In genomic region chr1:8552135-8552534, GRCh38 we compare ENCODE assay signal across 23 cellular contexts.
DNase-seq lines count a peak whose midpoint lies in the region; ATAC-seq and TF ChIP-seq lines count a peak whose summit lies in the region.
"Had no signal": no experiment of that assay in that cellular context is flagged by ENCODE, and none has a peak within 500 bp of the region (broad histone marks: within the 10 kb centered on the region; RNA-seq: fewer than 3 reads in every experiment).

No MANE protein-coding gene starts in this region.

- H3K4me3 ChIP-seq in uterus (no peak overlapping the region), transverse colon (no peak overlapping the region)
- H3K4me3 ChIP-seq: gastroesophageal sphincter, GM23248, tibial artery had no signal

- TF ChIP-seq POLR2A in uterus (IDR thresholded peaks at IDR 0.05) (no peak), transverse colon (IDR thresholded peaks at IDR 0.05) (no peak)

- in situ Hi-C loops in transverse colon (cut with MboI; ENCODE audit: low pct_ligation_motif_present in 1 of 4, low pct_unique_long_range_greater_than_20kb in 1 of 4, low sequenced_read_pairs in 3 of 4): loop anchor here in 3 of 4 donors (25.0 kb wide), 2 partner anchors 110 to 285 kb away; no protein-coding TSS in a partner anchor

- peaks cover 29% of the 10 kb centered on the region for H3K4me1 Mint-ChIP-seq in activated CD8-positive, alpha-beta memory T cell treated with anti-CD3 and anti-CD28 coated beads, Interleukin-2, amount 10 ng/mL, durations not matched to agents 7 days and 5 days
- H3K4me1 Mint-ChIP-seq in central memory CD8-positive, alpha-beta T cell: peaks cover 9% of the 10 kb centered on the region
- peaks cover 16 to 35% (median 25%) of the 10 kb centered on the region in 4 donors for H3K4me1 Mint-ChIP-seq in naive thymus-derived CD8-positive, alpha-beta T cell

- H3K27me3 ChIP-seq in uterus (no peaks in the 10 kb centered on the region), transverse colon (no peaks in the 10 kb centered on the region)
- H3K27me3 ChIP-seq: gastroesophageal sphincter, tibial artery had no signal

- WGBS in transverse colon (ENCODE audit: low coverage in 1 of 2), 2 donors: 70% methylated on average over 2 of the region's 2 CpGs; no CpG with 5 or more reads in 1 of the 2 donors

- H3K36me3 ChIP-seq in uterus (no peaks in the 10 kb centered on the region), transverse colon (no peaks in the 10 kb centered on the region)
- H3K36me3 ChIP-seq: tibial artery had no signal

- peak overlapping the region; percentile 13 for H3K27ac Mint-ChIP-seq in activated CD8-positive, alpha-beta memory T cell treated with anti-CD3 and anti-CD28 coated beads, Interleukin-2, amount 10 ng/mL, durations not matched to agents 7 days and 5 days
- peak overlapping the region; percentile 26 for H3K27ac Mint-ChIP-seq in central memory CD8-positive, alpha-beta T cell (ENCODE audit: low read depth)
- peak overlapping the region in 6 of 10 donors; percentile 9 to 66 (median 18) for H3K27ac Mint-ChIP-seq in naive thymus-derived CD8-positive, alpha-beta T cell
- H3K27ac Mint-ChIP-seq: activated B cell treated with CpG ODN at 0.5 μM for 24 hours; stimulated activated effector memory CD8-positive, alpha-beta T cell treated with anti-CD3 and anti-CD28 coated beads, Interleukin-12 subunit alpha, Interleukin-12 subunit beta, amount 100 ng/mL, for 72 hours; T-helper 1 cell treated with Interleukin-12 subunit alpha and Interleukin-12 subunit beta and Interleukin-4 antibody, amounts not matched to agents 30 μg/mL and 1 μg/mL, for 36 hours had no signal

- CTCF ChIA-PET in activated CD8-positive, alpha-beta memory T cell treated with anti-CD3 and anti-CD28 coated beads, Interleukin-2, amount 10 ng/mL, durations not matched to agents 7 days and 5 days (lab: Charles Lee): interaction anchor here (1.1 to 2.6 kb wide), 3 partner anchors 9 to 297 kb away, joined by 5 to 10 read pairs (median 8); no protein-coding TSS in a partner anchor

- H3K4me3 Mint-ChIP-seq in activated CD8-positive, alpha-beta memory T cell treated with anti-CD3 and anti-CD28 coated beads, Interleukin-2, amount 10 ng/mL, durations not matched to agents 7 days and 5 days: no peak overlapping the region
- H3K4me3 Mint-ChIP-seq in central memory CD8-positive, alpha-beta T cell: no peak overlapping the region
- H3K4me3 Mint-ChIP-seq in naive thymus-derived CD8-positive, alpha-beta T cell: peak overlapping the region in 5 of 10 donors; percentile 18 to 33 (median 31)
- H3K4me3 Mint-ChIP-seq: activated B cell treated with CpG ODN at 0.5 μM for 24 hours; stimulated activated effector memory CD8-positive, alpha-beta T cell treated with anti-CD3 and anti-CD28 coated beads, Interleukin-12 subunit alpha, Interleukin-12 subunit beta, amount 100 ng/mL, for 72 hours; T-helper 1 cell treated with Interleukin-12 subunit alpha and Interleukin-12 subunit beta and Interleukin-4 antibody, amounts not matched to agents 30 μg/mL and 1 μg/mL, for 36 hours had no signal

- intact Hi-C loops in uterus (cut with DNase I; ENCODE audit: low total_unique reads): no loop called here
- intact Hi-C loops in transverse colon (cut with DNase I; ENCODE audit: low total_unique reads): no loop called here

- H3K27ac ChIP-seq in uterus: peak overlapping the region; percentile 68 to 73
- no peak overlapping the region for H3K27ac ChIP-seq in transverse colon
- H3K27ac ChIP-seq: gastroesophageal sphincter, GM23248, tibial artery had no signal

- H3K9me3 ChIP-seq in uterus: no peaks in the 10 kb centered on the region
- H3K9me3 ChIP-seq in transverse colon: no peaks in the 10 kb centered on the region
- H3K9me3 ChIP-seq: gastroesophageal sphincter, tibial artery had no signal

- TF ChIP-seq EP300 in transverse colon (IDR thresholded peaks at IDR 0.05; ENCODE audit: low read depth): no peak

- H3K9me3 Mint-ChIP-seq in activated CD8-positive, alpha-beta memory T cell treated with anti-CD3 and anti-CD28 coated beads, Interleukin-2, amount 10 ng/mL, durations not matched to agents 7 days and 5 days (ENCODE audit: low read depth): no peaks in the 10 kb centered on the region
- H3K9me3 Mint-ChIP-seq in central memory CD8-positive, alpha-beta T cell: no peaks in the 10 kb centered on the region
- no peaks in the 10 kb centered on the region for H3K9me3 Mint-ChIP-seq in naive thymus-derived CD8-positive, alpha-beta T cell
- H3K9me3 Mint-ChIP-seq: activated B cell treated with CpG ODN at 0.5 μM for 24 hours; stimulated activated effector memory CD8-positive, alpha-beta T cell treated with anti-CD3 and anti-CD28 coated beads, Interleukin-12 subunit alpha, Interleukin-12 subunit beta, amount 100 ng/mL, for 72 hours; T-helper 1 cell treated with Interleukin-12 subunit alpha and Interleukin-12 subunit beta and Interleukin-4 antibody, amounts not matched to agents 30 μg/mL and 1 μg/mL, for 36 hours had no signal

- DNase-seq in activated CD8-positive, alpha-beta memory T cell treated with anti-CD3 and anti-CD28 coated beads, Interleukin-2, amount 10 ng/mL, durations not matched to agents 7 days and 5 days: no peak
- no peak for DNase-seq in activated CD8-positive, alpha-beta memory T cell treated with anti-CD3 and anti-CD28 coated beads, Interleukin-2, amount 50 U/mL, for 48 hours
- DNase-seq in central memory CD8-positive, alpha-beta T cell (ENCODE audit: low spot score in 2 of 2): no peak
- peak in 5 of 10 donors; percentile 13 to 49 (median 23) for DNase-seq in naive thymus-derived CD8-positive, alpha-beta T cell
- DNase-seq in uterus (no peak), NCI-H2171 (lab: John Stamatoyannopoulos, UW) (no peak), transverse colon (no peak)
- DNase-seq: activated B cell treated with CpG ODN at 0.5 μM for 24 hours; activated CD8-positive, alpha-beta memory T cell treated with anti-CD3 and anti-CD28 coated beads for 24 hours; Calu3; GDM1; GM23248; kidney glomerular epithelial cell; midbrain; NCI-H1417; NCI-H774; OCI-M1; tibial artery had no signal

- H3K36me3 Mint-ChIP-seq in activated CD8-positive, alpha-beta memory T cell treated with anti-CD3 and anti-CD28 coated beads, Interleukin-2, amount 10 ng/mL, durations not matched to agents 7 days and 5 days: peaks cover 13% of the 10 kb centered on the region
- peaks cover 5% of the 10 kb centered on the region for H3K36me3 Mint-ChIP-seq in central memory CD8-positive, alpha-beta T cell (ENCODE audit: insufficient read depth)
- peaks cover 0 to 17% (median 6%) of the 10 kb centered on the region in 3 donors for H3K36me3 Mint-ChIP-seq in naive thymus-derived CD8-positive, alpha-beta T cell

- POLR2A ChIA-PET in naive thymus-derived CD8-positive, alpha-beta T cell (lab: Charles Lee): no interaction called here

- ATAC-seq in activated CD8-positive, alpha-beta memory T cell treated with anti-CD3 and anti-CD28 coated beads, Interleukin-2, amount 10 ng/mL, durations not matched to agents 7 days and 5 days: no peak
- no peak for ATAC-seq in central memory CD8-positive, alpha-beta T cell (replicated peaks; ENCODE audit: extremely low read depth, poor library complexity, severe bottlenecking)
- ATAC-seq in naive thymus-derived CD8-positive, alpha-beta T cell: peak; percentile 72 to 82
- ATAC-seq in GM18502 (IDR thresholded peaks at IDR 0.05; ENCODE audit: poor library complexity, unreplicated experiment): no peak
- ATAC-seq: esophagus mucosa; gastroesophageal sphincter; stimulated activated effector memory CD8-positive, alpha-beta T cell treated with anti-CD3 and anti-CD28 coated beads, Interleukin-12 subunit alpha, Interleukin-12 subunit beta, amount 100 ng/mL, for 72 hours had no signal

- no peaks in the 10 kb centered on the region for H3K27me3 Mint-ChIP-seq in activated CD8-positive, alpha-beta memory T cell treated with anti-CD3 and anti-CD28 coated beads, Interleukin-2, amount 10 ng/mL, durations not matched to agents 7 days and 5 days
- no peaks in the 10 kb centered on the region for H3K27me3 Mint-ChIP-seq in central memory CD8-positive, alpha-beta T cell
- no peaks in the 10 kb centered on the region for H3K27me3 Mint-ChIP-seq in naive thymus-derived CD8-positive, alpha-beta T cell
- H3K27me3 Mint-ChIP-seq: activated B cell treated with CpG ODN at 0.5 μM for 24 hours had no signal

- TF ChIP-seq CTCF in uterus (IDR thresholded peaks at IDR 0.05) (no peak), transverse colon (IDR thresholded peaks at IDR 0.05) (no peak)

- H3K4me1 ChIP-seq in uterus (peaks cover 0 to 15% of the 10 kb centered on the region in 2 donors), transverse colon (peaks cover 0 to 23% (median 7%) of the 10 kb centered on the region in 4 donors)

Comparison
In these comparisons a context has a peak if more than half of its experiments do, and no peak if none do; other contexts are left out.
1. ATAC-seq: peak in naive thymus-derived CD8-positive, alpha-beta T cell (2 of 2); none in activated CD8-positive, alpha-beta memory T cell treated with anti-CD3 and anti-CD28 coated beads, Interleukin-2, amount 10 ng/mL, durations not matched to agents 7 days and 5 days (single experiment), central memory CD8-positive, alpha-beta T cell (single experiment) and GM18502 (single experiment).
2. H3K27ac ChIP-seq: peak in uterus (2 of 2); none in transverse colon (0 of 4).
3. Peak in every context shown above with its lines, with median percentiles within 50 percentile points of each other: H3K27ac Mint-ChIP-seq.